In the genomic region with DNA sequence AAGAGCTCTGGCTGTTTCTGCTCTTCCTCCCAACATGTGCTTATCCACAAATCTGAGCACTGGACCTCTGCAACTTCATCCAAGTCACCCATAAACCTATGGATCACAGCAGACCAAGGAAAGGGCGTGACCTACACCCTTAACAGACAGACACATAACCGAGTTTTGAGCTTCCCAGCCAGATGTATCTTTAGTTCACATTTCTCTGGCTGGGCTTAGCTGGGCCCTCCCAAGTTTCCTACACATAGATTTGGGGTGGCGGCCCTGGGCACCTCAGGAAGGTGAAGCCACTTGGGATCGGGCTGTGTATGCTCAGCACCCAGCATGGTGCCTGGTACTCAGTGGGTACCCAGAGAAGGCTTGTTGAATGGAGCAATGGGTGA, we compare ENCODE assay signal across 1 cellular context.
TF ChIP-seq lines count a peak whose summit lies in the region.

No MANE protein-coding gene starts in this region.

TF ChIP-seq in H1, 55 proteins besides CTCF, POLR2A, EP300 and RAD21:
- TF ChIP-seq TAF1 (IDR thresholded peaks at IDR 0.05; ENCODE audit: low read depth, low read length), result no peak
- no peak for TF ChIP-seq HDAC2 (IDR thresholded peaks at IDR 0.05; ENCODE audit: borderline replicate concordance in 1 of 2, low read depth in 2 of 2, low read length in 2 of 2)
- TF ChIP-seq TAF7 (optimal IDR thresholded peaks at IDR 0.05; ENCODE audit: borderline replicate concordance, low read depth, low read length), result no peak
- TF ChIP-seq, protein P1, sequence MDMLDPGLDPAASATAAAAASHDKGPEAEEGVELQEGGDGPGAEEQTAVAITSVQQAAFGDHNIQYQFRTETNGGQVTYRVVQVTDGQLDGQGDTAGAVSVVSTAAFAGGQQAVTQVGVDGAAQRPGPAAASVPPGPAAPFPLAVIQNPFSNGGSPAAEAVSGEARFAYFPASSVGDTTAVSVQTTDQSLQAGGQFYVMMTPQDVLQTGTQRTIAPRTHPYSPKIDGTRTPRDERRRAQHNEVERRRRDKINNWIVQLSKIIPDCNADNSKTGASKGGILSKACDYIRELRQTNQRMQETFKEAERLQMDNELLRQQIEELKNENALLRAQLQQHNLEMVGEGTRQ (IDR thresholded peaks at IDR 0.05; ENCODE audit: low read length), result no peak
- no peak for TF ChIP-seq EGR1 (IDR thresholded peaks at IDR 0.05; ENCODE audit: borderline replicate concordance, low read depth, low read length)
- TF ChIP-seq SP4 (IDR thresholded peaks at IDR 0.05; ENCODE audit: low read length), result no peak
- no peak for TF ChIP-seq POLR2AphosphoS5 (IDR thresholded peaks at IDR 0.05; ENCODE audit: low read depth, low read length)
- TF ChIP-seq HDAC6 (IDR thresholded peaks at IDR 0.05; ENCODE audit: low read depth, low read length), result no peak
- TF ChIP-seq, protein P2, sequence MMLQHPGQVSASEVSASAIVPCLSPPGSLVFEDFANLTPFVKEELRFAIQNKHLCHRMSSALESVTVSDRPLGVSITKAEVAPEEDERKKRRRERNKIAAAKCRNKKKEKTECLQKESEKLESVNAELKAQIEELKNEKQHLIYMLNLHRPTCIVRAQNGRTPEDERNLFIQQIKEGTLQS (IDR thresholded peaks at IDR 0.05; ENCODE audit: insufficient read depth, low read depth, low read length), result no peak
- TF ChIP-seq, protein P3, sequence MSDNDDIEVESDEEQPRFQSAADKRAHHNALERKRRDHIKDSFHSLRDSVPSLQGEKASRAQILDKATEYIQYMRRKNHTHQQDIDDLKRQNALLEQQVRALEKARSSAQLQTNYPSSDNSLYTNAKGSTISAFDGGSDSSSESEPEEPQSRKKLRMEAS (IDR thresholded peaks at IDR 0.05), result no peak
- no peak for TF ChIP-seq TBP (IDR thresholded peaks at IDR 0.05; ENCODE audit: low read depth, low read length)
- no peak for TF ChIP-seq BCL11A (IDR thresholded peaks at IDR 0.05; ENCODE audit: low read depth in 2 of 2, low read length in 2 of 2)
- no peak for TF ChIP-seq EZH2 (IDR thresholded peaks at IDR 0.05; ENCODE audit: low read depth, low read length, severe bottlenecking)
- TF ChIP-seq, protein P4, sequence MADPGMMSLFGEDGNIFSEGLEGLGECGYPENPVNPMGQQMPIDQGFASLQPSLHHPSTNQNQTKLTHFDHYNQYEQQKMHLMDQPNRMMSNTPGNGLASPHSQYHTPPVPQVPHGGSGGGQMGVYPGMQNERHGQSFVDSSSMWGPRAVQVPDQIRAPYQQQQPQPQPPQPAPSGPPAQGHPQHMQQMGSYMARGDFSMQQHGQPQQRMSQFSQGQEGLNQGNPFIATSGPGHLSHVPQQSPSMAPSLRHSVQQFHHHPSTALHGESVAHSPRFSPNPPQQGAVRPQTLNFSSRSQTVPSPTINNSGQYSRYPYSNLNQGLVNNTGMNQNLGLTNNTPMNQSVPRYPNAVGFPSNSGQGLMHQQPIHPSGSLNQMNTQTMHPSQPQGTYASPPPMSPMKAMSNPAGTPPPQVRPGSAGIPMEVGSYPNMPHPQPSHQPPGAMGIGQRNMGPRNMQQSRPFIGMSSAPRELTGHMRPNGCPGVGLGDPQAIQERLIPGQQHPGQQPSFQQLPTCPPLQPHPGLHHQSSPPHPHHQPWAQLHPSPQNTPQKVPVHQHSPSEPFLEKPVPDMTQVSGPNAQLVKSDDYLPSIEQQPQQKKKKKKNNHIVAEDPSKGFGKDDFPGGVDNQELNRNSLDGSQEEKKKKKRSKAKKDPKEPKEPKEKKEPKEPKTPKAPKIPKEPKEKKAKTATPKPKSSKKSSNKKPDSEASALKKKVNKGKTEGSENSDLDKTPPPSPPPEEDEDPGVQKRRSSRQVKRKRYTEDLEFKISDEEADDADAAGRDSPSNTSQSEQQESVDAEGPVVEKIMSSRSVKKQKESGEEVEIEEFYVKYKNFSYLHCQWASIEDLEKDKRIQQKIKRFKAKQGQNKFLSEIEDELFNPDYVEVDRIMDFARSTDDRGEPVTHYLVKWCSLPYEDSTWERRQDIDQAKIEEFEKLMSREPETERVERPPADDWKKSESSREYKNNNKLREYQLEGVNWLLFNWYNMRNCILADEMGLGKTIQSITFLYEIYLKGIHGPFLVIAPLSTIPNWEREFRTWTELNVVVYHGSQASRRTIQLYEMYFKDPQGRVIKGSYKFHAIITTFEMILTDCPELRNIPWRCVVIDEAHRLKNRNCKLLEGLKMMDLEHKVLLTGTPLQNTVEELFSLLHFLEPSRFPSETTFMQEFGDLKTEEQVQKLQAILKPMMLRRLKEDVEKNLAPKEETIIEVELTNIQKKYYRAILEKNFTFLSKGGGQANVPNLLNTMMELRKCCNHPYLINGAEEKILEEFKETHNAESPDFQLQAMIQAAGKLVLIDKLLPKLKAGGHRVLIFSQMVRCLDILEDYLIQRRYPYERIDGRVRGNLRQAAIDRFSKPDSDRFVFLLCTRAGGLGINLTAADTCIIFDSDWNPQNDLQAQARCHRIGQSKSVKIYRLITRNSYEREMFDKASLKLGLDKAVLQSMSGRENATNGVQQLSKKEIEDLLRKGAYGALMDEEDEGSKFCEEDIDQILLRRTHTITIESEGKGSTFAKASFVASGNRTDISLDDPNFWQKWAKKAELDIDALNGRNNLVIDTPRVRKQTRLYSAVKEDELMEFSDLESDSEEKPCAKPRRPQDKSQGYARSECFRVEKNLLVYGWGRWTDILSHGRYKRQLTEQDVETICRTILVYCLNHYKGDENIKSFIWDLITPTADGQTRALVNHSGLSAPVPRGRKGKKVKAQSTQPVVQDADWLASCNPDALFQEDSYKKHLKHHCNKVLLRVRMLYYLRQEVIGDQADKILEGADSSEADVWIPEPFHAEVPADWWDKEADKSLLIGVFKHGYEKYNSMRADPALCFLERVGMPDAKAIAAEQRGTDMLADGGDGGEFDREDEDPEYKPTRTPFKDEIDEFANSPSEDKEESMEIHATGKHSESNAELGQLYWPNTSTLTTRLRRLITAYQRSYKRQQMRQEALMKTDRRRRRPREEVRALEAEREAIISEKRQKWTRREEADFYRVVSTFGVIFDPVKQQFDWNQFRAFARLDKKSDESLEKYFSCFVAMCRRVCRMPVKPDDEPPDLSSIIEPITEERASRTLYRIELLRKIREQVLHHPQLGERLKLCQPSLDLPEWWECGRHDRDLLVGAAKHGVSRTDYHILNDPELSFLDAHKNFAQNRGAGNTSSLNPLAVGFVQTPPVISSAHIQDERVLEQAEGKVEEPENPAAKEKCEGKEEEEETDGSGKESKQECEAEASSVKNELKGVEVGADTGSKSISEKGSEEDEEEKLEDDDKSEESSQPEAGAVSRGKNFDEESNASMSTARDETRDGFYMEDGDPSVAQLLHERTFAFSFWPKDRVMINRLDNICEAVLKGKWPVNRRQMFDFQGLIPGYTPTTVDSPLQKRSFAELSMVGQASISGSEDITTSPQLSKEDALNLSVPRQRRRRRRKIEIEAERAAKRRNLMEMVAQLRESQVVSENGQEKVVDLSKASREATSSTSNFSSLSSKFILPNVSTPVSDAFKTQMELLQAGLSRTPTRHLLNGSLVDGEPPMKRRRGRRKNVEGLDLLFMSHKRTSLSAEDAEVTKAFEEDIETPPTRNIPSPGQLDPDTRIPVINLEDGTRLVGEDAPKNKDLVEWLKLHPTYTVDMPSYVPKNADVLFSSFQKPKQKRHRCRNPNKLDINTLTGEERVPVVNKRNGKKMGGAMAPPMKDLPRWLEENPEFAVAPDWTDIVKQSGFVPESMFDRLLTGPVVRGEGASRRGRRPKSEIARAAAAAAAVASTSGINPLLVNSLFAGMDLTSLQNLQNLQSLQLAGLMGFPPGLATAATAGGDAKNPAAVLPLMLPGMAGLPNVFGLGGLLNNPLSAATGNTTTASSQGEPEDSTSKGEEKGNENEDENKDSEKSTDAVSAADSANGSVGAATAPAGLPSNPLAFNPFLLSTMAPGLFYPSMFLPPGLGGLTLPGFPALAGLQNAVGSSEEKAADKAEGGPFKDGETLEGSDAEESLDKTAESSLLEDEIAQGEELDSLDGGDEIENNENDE (IDR thresholded peaks at IDR 0.05; ENCODE audit: insufficient replicate concordance, low read length), result no peak
- no peak for TF ChIP-seq BACH1 (IDR thresholded peaks at IDR 0.05; ENCODE audit: low read length)
- TF ChIP-seq SIN3A (conservative IDR thresholded peaks at IDR 0.05 in 1 of 2, IDR thresholded peaks at IDR 0.05 in 1 of 2; ENCODE audit: low read depth in 1 of 2, low read length in 2 of 2), result no peak
